2 cellular contexts compared by ENCODE assay signal in the genomic region with DNA sequence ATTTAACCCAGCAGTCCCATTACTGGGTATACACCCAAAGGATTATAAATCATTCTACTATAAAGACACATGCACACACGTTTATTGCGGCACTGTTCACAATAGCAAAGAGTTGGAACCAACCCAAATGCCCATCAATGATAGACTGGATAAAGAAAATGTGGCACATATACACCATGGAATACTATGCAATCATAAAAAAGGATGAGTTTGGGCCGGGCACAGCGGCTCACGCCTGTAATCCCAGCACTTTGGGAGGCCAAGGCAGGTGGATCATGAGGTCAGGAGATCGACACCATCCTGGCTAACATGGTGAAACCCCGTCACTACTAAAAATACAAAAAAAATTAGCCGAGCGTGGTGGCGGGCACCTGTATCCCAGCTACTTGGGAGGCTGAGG.
DNase-seq lines count a peak whose midpoint lies in the region; ATAC-seq and TF ChIP-seq lines count a peak whose summit lies in the region.
"Not testable (repeated sequence)": the region's sequence is repeated elsewhere in the genome, so short reads cannot be mapped to it uniquely, and the experiment has no call there.

No MANE protein-coding gene starts in this region.

- H3K36me3 Mint-ChIP-seq in T-helper 17 cell (ENCODE audit: low read depth): not testable (repeated sequence)

- H3K27me3 Mint-ChIP-seq in T-helper 17 cell: not testable (repeated sequence)

- POLR2A ChIA-PET in HEK293 (lab: Yijun Ruan, JAX): not testable (repeated sequence)

- not testable (repeated sequence) for H3K4me1 ChIP-seq in HEK293 (ENCODE audit: control insufficient read depth, insufficient read depth, low read length)

- CTCF ChIA-PET in HEK293 (lab: Yijun Ruan, JAX): not testable (repeated sequence)

- peaks cover 58 to 81% of the 10 kb centered on the region in 2 experiments for H3K36me3 ChIP-seq in HEK293 (ENCODE audit: control insufficient read depth in 2 of 2, insufficient read depth in 1 of 2, low read length in 2 of 2)

- not testable (repeated sequence) for H3K4me3 ChIP-seq in HEK293 (ENCODE audit: low read depth, low read length)

- ATAC-seq in T-helper 17 cell: not testable (repeated sequence)

- peak overlapping the region; percentile 37 for H3K27ac Mint-ChIP-seq in T-helper 17 cell

- not testable (repeated sequence) for H3K27ac ChIP-seq in HEK293 (ENCODE audit: extremely low read depth, low read depth, low read length)

- not testable (repeated sequence) for H3K4me3 Mint-ChIP-seq in T-helper 17 cell

- not testable (repeated sequence) for TF ChIP-seq CTCF in HEK293 (tag by site-specific recombination; IDR thresholded peaks at IDR 0.05)

- not testable (repeated sequence) for H3K4me1 Mint-ChIP-seq in T-helper 17 cell

- not testable (repeated sequence) for DNase-seq in T-helper 17 cell

- not testable (repeated sequence) for H3K9me3 ChIP-seq in HEK293 (ENCODE audit: control insufficient read depth, insufficient read depth, low read depth, low read length); T-helper 17 cell (ENCODE audit: control insufficient read depth, low read length, poor library complexity, severe bottlenecking)

TF ChIP-seq in HEK293, 187 proteins besides CTCF, POLR2A, EP300 and RAD21:
- TF ChIP-seq ZNF146 (tag by site-specific recombination; IDR thresholded peaks at IDR 0.05): peak; percentile 96
